8 cellular contexts compared by ENCODE assay signal in genomic region chr3:38805765-38806386, GRCh38. TPM values are rescaled to one million over a fixed set of nuclear protein-coding genes. Genes with fewer than 3 reads are reported as not detected.
DNase-seq lines count a peak whose midpoint lies in the region; ATAC-seq and TF ChIP-seq lines count a peak whose summit lies in the region.

No MANE protein-coding gene starts in this region.

- H3K9ac ChIP-seq in NT2/D1 (ENCODE audit: insufficient read length, low read depth) = no peak overlapping the region

- no peaks in the 10 kb centered on the region for H3K4me1 ChIP-seq in right atrium auricular region
- H3K4me1 ChIP-seq in NT2/D1 (ENCODE audit: insufficient read depth, insufficient read length) = no peaks in the 10 kb centered on the region
- no peaks in the 10 kb centered on the region for H3K4me1 ChIP-seq in mucosa of descending colon (ENCODE audit: low read depth)
- H3K4me1 ChIP-seq in BE2C = no peaks in the 10 kb centered on the region

- H3K36me3 ChIP-seq in right atrium auricular region (no peaks in the 10 kb centered on the region), NT2/D1 (ENCODE audit: insufficient read depth, insufficient read length, low read length) (no peaks in the 10 kb centered on the region), mucosa of descending colon (ENCODE audit: low read depth) (no peaks in the 10 kb centered on the region), BE2C (no peaks in the 10 kb centered on the region)

- DNase-seq in Right ventricle myocardium superior (no peak), right atrium auricular region (ENCODE audit: low spot score) (no peak), NT2/D1 (ENCODE audit: low read depth, low spot score) (peak; percentile 81), cerebellar cortex (ENCODE audit: low spot score) (peak; percentile 29), mucosa of descending colon (peak in 2 of 3 donors; percentile 39 to 63), BE2C (no peak)

- intact Hi-C loops in Right ventricle myocardium superior (cut with DNase I) = no loop called here
- intact Hi-C loops in mucosa of descending colon (cut with DNase I, micrococcal nuclease) = no loop called here

- H3K27ac ChIP-seq in right atrium auricular region = no peak overlapping the region

- no peak overlapping the region for H3K4me3 ChIP-seq in right atrium auricular region
- no peak overlapping the region for H3K4me3 ChIP-seq in NT2/D1 (ENCODE audit: insufficient read length, low read depth)
- H3K4me3 ChIP-seq in mucosa of descending colon = no peak overlapping the region
- no peak overlapping the region for H3K4me3 ChIP-seq in BE2C (ENCODE audit: low read depth, low read length)

- peak; percentile 53 for ATAC-seq in Right ventricle myocardium superior (ENCODE audit: poor library complexity)
- peak; percentile 71 for ATAC-seq in mucosa of descending colon
- no peak for ATAC-seq in GM18858 (IDR thresholded peaks at IDR 0.05; ENCODE audit: unreplicated experiment)
- no peak for ATAC-seq in GM21360 (IDR thresholded peaks at IDR 0.05; ENCODE audit: unreplicated experiment)

- TF ChIP-seq CTCF in right atrium auricular region (IDR thresholded peaks at IDR 0.05) (no peak), mucosa of descending colon (IDR thresholded peaks at IDR 0.05) (no peak), BE2C (IDR thresholded peaks at IDR 0.05; ENCODE audit: low read depth, low read length) (no peak)

- H3K27me3 ChIP-seq in right atrium auricular region (no peaks in the 10 kb centered on the region), NT2/D1 (ENCODE audit: insufficient read depth, insufficient read length) (peaks cover 61% of the 10 kb centered on the region), BE2C (no peaks in the 10 kb centered on the region; the same call in 1 of the 2 replicates)

- no peaks in the 10 kb centered on the region for H3K9me3 ChIP-seq in right atrium auricular region
- no peaks in the 10 kb centered on the region for H3K9me3 ChIP-seq in NT2/D1 (ENCODE audit: insufficient read depth, low read length)
- no peaks in the 10 kb centered on the region for H3K9me3 ChIP-seq in mucosa of descending colon
- no peaks in the 10 kb centered on the region for H3K9me3 ChIP-seq in BE2C

RNA-seq across cellular contexts. Expression of gene SCN10A, which starts 10.1 kb away (rescaled TPM):
- 0.08 TPM for total RNA-seq in Right ventricle myocardium superior
- total RNA-seq in right atrium auricular region = under 1 TPM in 1 of 2 donors, not detected in 1; 0.90 TPM
- not detected for total RNA-seq in mucosa of descending colon
- not detected for polyA plus RNA-seq in BE2C (2012; ENCODE audit: insufficient read depth, insufficient read length, low read depth)

Comparison
In these comparisons a context has a peak if more than half of its experiments do, and no peak if none do; other contexts are left out.
1. ATAC-seq: peak in Right ventricle myocardium superior (single experiment) and mucosa of descending colon (single experiment); none in GM18858 (single experiment) and GM21360 (single experiment).
2. DNase-seq: peak in NT2/D1 (single experiment), cerebellar cortex (single experiment) and mucosa of descending colon (2 of 3); none in Right ventricle myocardium superior (single experiment), right atrium auricular region (single experiment) and BE2C (single experiment).